Comparison of ENCODE assay signal across 18 cellular contexts in genomic region chr11:68047437-68048290, GRCh38. TPM values are rescaled to one million over a fixed set of nuclear protein-coding genes. Genes with fewer than 3 reads are reported as not detected.
DNase-seq lines count a peak whose midpoint lies in the region; TF ChIP-seq lines count a peak whose summit lies in the region.
"Had no signal": no experiment of that assay in that cellular context is flagged by ENCODE, and none has a peak within 500 bp of the region (broad histone marks: within the 10 kb centered on the region; RNA-seq: fewer than 3 reads in every experiment).

No MANE protein-coding gene starts in this region.

- H3K36me3 Mint-ChIP-seq in MCF 10A (ENCODE audit: insufficient read depth, unreplicated experiment) (peaks cover 5% of the 10 kb centered on the region), chondrocyte (ENCODE audit: low read depth) (peaks cover 7% of the 10 kb centered on the region)

- H3K4me1 Mint-ChIP-seq in MCF 10A (ENCODE audit: insufficient read depth, unreplicated experiment) (no peaks in the 10 kb centered on the region), chondrocyte (ENCODE audit: low read depth) (no peaks in the 10 kb centered on the region)
- H3K4me1 Mint-ChIP-seq: CD14-positive monocyte had no signal

- H3K4me3 Mint-ChIP-seq in MCF 10A (ENCODE audit: unreplicated experiment) = no peak overlapping the region
- H3K4me3 Mint-ChIP-seq in chondrocyte (ENCODE audit: unreplicated experiment) = no peak overlapping the region
- H3K4me3 Mint-ChIP-seq: CD14-positive monocyte had no signal

- dilution Hi-C loops in mammary epithelial cell (cut with HindIII; ENCODE audit: low sequenced_read_pairs) = no loop called here

- CTCF ChIA-PET in mammary epithelial cell (lab: Charles Lee; ENCODE audit: low non-redundant PET) = no interaction called here
- CTCF ChIA-PET in MCF 10A (lab: Yijun Ruan, JAX) = interaction anchor here (0.7 kb wide), 1 partner anchor 200 kb away, joined by 3 read pairs; no protein-coding TSS in a partner anchor

- H3K27ac Mint-ChIP-seq in MCF 10A (ENCODE audit: low read depth, unreplicated experiment) (no peak overlapping the region), chondrocyte (ENCODE audit: unreplicated experiment) (no peak overlapping the region)

- no peak for TF ChIP-seq POLR2A in spleen (IDR thresholded peaks at IDR 0.05)

- no peaks in the 10 kb centered on the region for H3K27me3 ChIP-seq in mammary epithelial cell (ENCODE audit: insufficient read depth, low read length)
- H3K27me3 ChIP-seq in spleen (replicated peaks in 1 of 7) = no peaks in the 10 kb centered on the region
- H3K27me3 ChIP-seq in smooth muscle cell (ENCODE audit: low read depth) = no peaks in the 10 kb centered on the region

- no peaks in the 10 kb centered on the region for H3K9me3 Mint-ChIP-seq in MCF 10A (ENCODE audit: unreplicated experiment)
- H3K9me3 Mint-ChIP-seq in chondrocyte (ENCODE audit: low read depth) = no peaks in the 10 kb centered on the region

- in situ Hi-C loops in mammary epithelial cell (cut with MboI; ENCODE audit: low sequenced_read_pairs in 2 of 2) = no loop called here

- H3K4me3 ChIP-seq in mammary epithelial cell (replicated peaks in 1 of 3; ENCODE audit: insufficient read depth in 1 of 3, low read depth in 2 of 3, low read length in 3 of 3) (no peak overlapping the region), spleen (no peak overlapping the region), smooth muscle cell (no peak overlapping the region)
- H3K4me3 ChIP-seq: HAP-1 had no signal

- H3K27me3 Mint-ChIP-seq in MCF 10A (ENCODE audit: insufficient read depth, unreplicated experiment) = no peaks in the 10 kb centered on the region
- no peaks in the 10 kb centered on the region for H3K27me3 Mint-ChIP-seq in chondrocyte (ENCODE audit: low read depth)

- peak; percentile 35 for DNase-seq in mammary epithelial cell
- no peak for DNase-seq in MCF 10A (ENCODE audit: unreplicated experiment)
- DNase-seq in GM20000 (ENCODE audit: low spot score) = peak; percentile 32
- peak; percentile 86 for DNase-seq in chondrocyte (ENCODE audit: low spot score)
- peak; percentile 68 for DNase-seq in spleen
- no peak for DNase-seq in activated naive CD4-positive, alpha-beta T cell treated with Interleukin-2 at 50 U/mL for 16 hours
- no peak for DNase-seq in H4 (ENCODE audit: low spot score)
- DNase-seq in smooth muscle cell (lab: John Stamatoyannopoulos, UW; ENCODE audit: unreplicated experiment) = no peak
- DNase-seq: Caco-2, DMS79, Karpas-422, NCI-H1417, NCI-H1930, NCI-H2171, NCI-H82, SHP77 had no signal

- WGBS in mammary epithelial cell (ENCODE audit: low coverage, missing lambda C conversion rate) = 58% methylated on average over 31 of the region's 37 CpGs
- WGBS in spleen, 5 donors = 89 to 93% (median 92%) methylated on average over 28 to 37 of the region's 37 CpGs
- WGBS in smooth muscle cell (ENCODE audit: low lambda C conversion rate) = 95% methylated on average over 29 of the region's 37 CpGs

- H3K9me3 ChIP-seq in mammary epithelial cell (replicated peaks; ENCODE audit: insufficient read depth, low read length) (no peaks in the 10 kb centered on the region), spleen (no peaks in the 10 kb centered on the region), smooth muscle cell (replicated peaks; ENCODE audit: low read depth) (no peaks in the 10 kb centered on the region)
- H3K9me3 ChIP-seq: Caco-2, HAP-1 had no signal

- H3K4me2 ChIP-seq in mammary epithelial cell (ENCODE audit: insufficient read depth, low read depth, low read length) (no peak overlapping the region), smooth muscle cell (no peak overlapping the region)

- H3K79me2 ChIP-seq in mammary epithelial cell (ENCODE audit: insufficient read depth, low read length) = no peaks in the 10 kb centered on the region
- no peaks in the 10 kb centered on the region for H3K79me2 ChIP-seq in smooth muscle cell (ENCODE audit: low read depth)

- POLR2A ChIA-PET in MCF 10A (lab: Yijun Ruan, JAX) = interaction anchor here (1.3 kb wide), 1 partner anchor 8 kb away, joined by 3 read pairs; the partner anchor contains the start of gene TCIRG1

- H3K27ac ChIP-seq in mammary epithelial cell (ENCODE audit: insufficient read depth, low read depth, low read length) = no peak overlapping the region
- no peak overlapping the region for H3K27ac ChIP-seq in spleen
- H3K27ac ChIP-seq in smooth muscle cell (ENCODE audit: low read depth) = no peak overlapping the region

- BruUV-seq in mammary epithelial cell (replicated peaks; lab: Mats Ljungman, UMichigan) (no TSS peak), MCF 10A (replicated peaks; lab: Mats Ljungman, UMichigan) (no TSS peak)

- TF ChIP-seq CTCF in mammary epithelial cell (conservative IDR thresholded peaks at IDR 0.05 in 1 of 2, IDR thresholded peaks at IDR 0.05 in 1 of 2; ENCODE audit: extremely low read depth in 1 of 2, insufficient read depth in 1 of 2, low read depth in 1 of 2, low read length in 2 of 2) (no peak), MCF 10A (IDR thresholded peaks at IDR 0.05; ENCODE audit: unreplicated experiment) (no peak), GM20000 (IDR thresholded peaks at IDR 0.05; ENCODE audit: extremely low read depth, missing control alignments) (no peak), chondrocyte (IDR thresholded peaks at IDR 0.05) (no peak), spleen (IDR thresholded peaks at IDR 0.05 in 8 of 11, conservative IDR thresholded peaks at IDR 0.05 in 3 of 11) (no peak), smooth muscle cell (IDR thresholded peaks at IDR 0.05; ENCODE audit: borderline replicate concordance, insufficient read depth, poor library complexity, severe bottlenecking) (no peak)

- no peaks in the 10 kb centered on the region for H3K4me1 ChIP-seq in mammary epithelial cell (ENCODE audit: insufficient read depth, low read length)
- peaks cover 0 to 16% (median 2%) of the 10 kb centered on the region in 6 donors for H3K4me1 ChIP-seq in spleen
- no peaks in the 10 kb centered on the region for H3K4me1 ChIP-seq in smooth muscle cell (ENCODE audit: low read depth)
- H3K4me1 ChIP-seq: HAP-1 had no signal

- peaks cover 1% of the 10 kb centered on the region for H3F3A ChIP-seq in smooth muscle cell (ENCODE audit: low read depth)

- H3K9ac ChIP-seq in mammary epithelial cell (ENCODE audit: insufficient read depth, low read length) = no peak overlapping the region
- H3K9ac ChIP-seq in smooth muscle cell (ENCODE audit: low read depth) = no peak overlapping the region

- H2AFZ ChIP-seq in mammary epithelial cell (ENCODE audit: low read depth, low read length) = no peak overlapping the region
- H2AFZ ChIP-seq in smooth muscle cell (ENCODE audit: low read depth) = no peak overlapping the region

- H4K20me1 ChIP-seq in mammary epithelial cell (ENCODE audit: insufficient read depth, low read length) (no peaks in the 10 kb centered on the region), smooth muscle cell (ENCODE audit: low read depth) (no peaks in the 10 kb centered on the region)

- intact Hi-C loops in mammary epithelial cell (cut with micrococcal nuclease) = no loop called here
- intact Hi-C loops in MCF 10A (cut with micrococcal nuclease) = no loop called here
- intact Hi-C loops in spleen (cut with DNase I; ENCODE audit: low total_unique reads) = no loop called here

- no peaks in the 10 kb centered on the region for H3K36me3 ChIP-seq in mammary epithelial cell (ENCODE audit: insufficient read depth, low read length)
- H3K36me3 ChIP-seq in spleen = peaks cover 2 to 100% (median 98%) of the 10 kb centered on the region in 6 donors
- no peaks in the 10 kb centered on the region for H3K36me3 ChIP-seq in smooth muscle cell (ENCODE audit: low read depth)

RNA-seq across cellular contexts. Expression of gene TCIRG1, which starts 8.8 kb away (rescaled TPM):
- total RNA-seq in mammary epithelial cell (10 to 100 TPM in 1 of 2 donors, 1 to 10 TPM in 1; 5.0 to 38.9 TPM), MCF 10A (2022) (10.7 and 12.3 TPM in 2 replicates), chondrocyte (52.3 to 73.2 TPM (median 66.5 TPM) in 3 replicates), spleen (100 to 1,000 TPM; 286 to 540 (median 360) TPM), smooth muscle cell (37.2 and 39.7 TPM in 2 replicates)
- polyA plus RNA-seq in mammary epithelial cell (28.6 TPM), spleen (100 to 1,000 TPM; 199 to 707 (median 698) TPM), smooth muscle cell (59.0 and 76.4 TPM in 2 replicates)
- 23.8 TPM for polyA minus RNA-seq in mammary epithelial cell
- 12.5 and 13.1 TPM in 2 replicates for total RNA-seq in H4 (2014; rRNA removed; shearing (Covaris generic))

RNA-seq across cellular contexts. Expression of gene NDUFS8, which starts 17.2 kb away (rescaled TPM):
- total RNA-seq in mammary epithelial cell (100 to 1,000 TPM in 1 of 2 donors, 10 to 100 TPM in 1; 74.7 to 144 TPM), MCF 10A (2022) (211 and 229 TPM in 2 replicates), chondrocyte (140 to 172 TPM (median 143 TPM) in 3 replicates), spleen (100 to 1,000 TPM in 2 of 7 donors, 10 to 100 TPM in 5; 75.4 to 125 (median 91.5) TPM), smooth muscle cell (115 and 165 TPM in 2 replicates)
- polyA plus RNA-seq in mammary epithelial cell (106 TPM), spleen (100 to 1,000 TPM in 2 of 3 donors, 10 to 100 TPM in 1; 94.8 to 132 (median 105) TPM), smooth muscle cell (302 and 314 TPM in 2 replicates)
- polyA minus RNA-seq in mammary epithelial cell = 171 TPM
- total RNA-seq in H4 (2014; rRNA removed; shearing (Covaris generic)) = 138 and 167 TPM in 2 replicates

RNA-seq across cellular contexts. Expression of gene ALDH3B1, which starts 37.5 kb away (rescaled TPM):
- 10 to 100 TPM; 10.6 to 20.8 TPM for total RNA-seq in mammary epithelial cell
- polyA plus RNA-seq in mammary epithelial cell = 8.7 TPM
- polyA minus RNA-seq in mammary epithelial cell = 2.8 TPM
- total RNA-seq in MCF 10A (2022) = 37.2 and 50.1 TPM in 2 replicates
- 10.8 to 14.3 TPM (median 13.1 TPM) in 3 replicates for total RNA-seq in chondrocyte
- 10 to 100 TPM; 24.8 to 46.8 (median 37.8) TPM for total RNA-seq in spleen
- polyA plus RNA-seq in spleen = 10 to 100 TPM in 1 of 3 donors, 1 to 10 TPM in 2; 7.8 to 16.4 (median 7.9) TPM
- 17.0 and 19.9 TPM in 2 replicates for total RNA-seq in H4 (2014; rRNA removed; shearing (Covaris generic))
- 6.9 and 9.9 TPM in 2 replicates for total RNA-seq in smooth muscle cell
- 8.8 and 9.1 TPM in 2 replicates for polyA plus RNA-seq in smooth muscle cell

RNA-seq across cellular contexts. Expression of gene UNC93B1, which starts 43.8 kb away (rescaled TPM):
- total RNA-seq in mammary epithelial cell = 10 to 100 TPM; 20.7 to 22.0 TPM
- polyA plus RNA-seq in mammary epithelial cell = 24.5 TPM
- 30.1 TPM for polyA minus RNA-seq in mammary epithelial cell
- 14.7 and 14.9 TPM in 2 replicates for total RNA-seq in MCF 10A (2022)
- 14.4 to 16.6 TPM (median 15.9 TPM) in 3 replicates for total RNA-seq in chondrocyte
- total RNA-seq in spleen = 100 to 1,000 TPM; 110 to 151 (median 128) TPM
- 100 to 1,000 TPM; 112 to 192 (median 162) TPM for polyA plus RNA-seq in spleen
- total RNA-seq in H4 (2014; rRNA removed; shearing (Covaris generic)) = 28.0 and 28.7 TPM in 2 replicates
- 17.5 and 18.3 TPM in 2 replicates for total RNA-seq in smooth muscle cell
- polyA plus RNA-seq in smooth muscle cell = 25.1 and 33.4 TPM in 2 replicates

Comparison
In these comparisons a context has a peak if more than half of its experiments do, and no peak if none do; other contexts are left out.
1. DNase-seq: peak in mammary epithelial cell (single experiment), GM20000 (single experiment), chondrocyte (single experiment) and spleen (single experiment); none in MCF 10A (single experiment), activated naive CD4-positive, alpha-beta T cell treated with Interleukin-2 at 50 U/mL for 16 hours (single experiment), H4 (single experiment) and smooth muscle cell (single experiment).